In the genomic region with DNA sequence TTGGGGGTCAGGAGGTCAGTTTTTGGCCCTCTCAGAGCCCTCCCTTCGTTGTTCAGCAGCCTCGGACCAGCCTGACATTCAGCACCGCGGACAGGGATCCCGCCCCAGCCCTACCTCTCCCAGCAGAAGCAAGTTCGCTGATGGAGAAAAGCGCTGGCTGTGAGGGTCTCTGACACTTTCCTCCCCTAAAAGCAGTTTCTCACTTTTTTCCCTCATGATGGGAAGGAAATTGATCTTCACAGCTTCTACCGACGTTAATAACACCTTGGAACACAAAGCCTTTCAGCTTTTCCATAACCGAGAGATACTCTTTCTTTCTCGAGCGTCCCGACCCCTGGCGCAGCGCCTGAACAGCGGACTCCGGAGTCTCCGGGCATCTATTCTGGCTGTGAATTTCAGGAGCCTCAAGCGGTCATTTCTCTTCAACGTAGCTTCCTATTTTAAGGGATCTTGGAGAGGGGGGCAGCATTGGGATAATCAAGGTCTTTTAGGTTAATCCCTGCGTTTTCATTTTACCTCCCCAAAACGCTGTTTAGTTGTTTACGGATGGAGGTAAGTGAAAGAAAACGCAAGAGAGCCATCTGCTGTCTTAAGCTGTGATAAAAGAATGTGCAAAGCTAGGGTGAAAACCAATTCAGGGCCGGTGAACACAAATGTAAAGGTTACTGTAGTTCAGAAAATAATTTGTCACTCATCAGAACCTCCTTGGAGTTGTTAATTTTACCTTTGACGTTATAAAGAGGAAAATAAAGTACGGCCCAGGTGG, we compare ENCODE assay signal across 8 cellular contexts.
DNase-seq lines count a peak whose midpoint lies in the region; ATAC-seq, FAIRE-seq and TF ChIP-seq lines count a peak whose summit lies in the region.

No MANE protein-coding gene starts in this region.

- H3F3A ChIP-seq in GM23338 (replicated peaks; ENCODE audit: low read depth): no peaks in the 10 kb centered on the region; the same call in none of the 2 replicates
- peaks cover 20% of the 10 kb centered on the region for H3F3A ChIP-seq in neural progenitor cell (ENCODE audit: low read depth)

- no peak for FAIRE-seq in RCC 7860 (lab: Jason Lieb, UNC)

- H3K79me2 ChIP-seq in GM23338 (replicated peaks; ENCODE audit: insufficient read depth): no peaks in the 10 kb centered on the region
- H3K79me2 ChIP-seq in neural progenitor cell (ENCODE audit: low read depth): no peaks in the 10 kb centered on the region

- no peak overlapping the region for H3K27ac ChIP-seq in GM23338 (ENCODE audit: low read depth)
- H3K27ac ChIP-seq in neural progenitor cell: no peak overlapping the region

- peak overlapping the region; percentile 58 for H3K4me3 ChIP-seq in GM23338
- peak overlapping the region; percentile 33 for H3K4me3 ChIP-seq in neural progenitor cell

- H3K4me2 ChIP-seq in GM23338 (peak overlapping the region; percentile 87), neural progenitor cell (peak overlapping the region; percentile 82)

- H3K27me3 ChIP-seq in GM23338 (ENCODE audit: insufficient read depth): peaks cover 65% of the 10 kb centered on the region
- peaks cover 78% of the 10 kb centered on the region for H3K27me3 ChIP-seq in neural progenitor cell

- H2AFZ ChIP-seq in GM23338 (peak overlapping the region; percentile 67), neural progenitor cell (replicated peaks) (no peak overlapping the region)

- DNase-seq in GM23338 (ENCODE audit: low spot score) (peak; percentile 77), NCI-H345 treated with DMSO at 0.1 percent for 48 hours (lab: John Stamatoyannopoulos, UW; ENCODE audit: unreplicated experiment) (peak; percentile 69), fibroblast of gingiva (ENCODE audit: low read depth) (peak; percentile 5), neural progenitor cell (ENCODE audit: low spot score) (peak; percentile 83), RCC 7860 (ENCODE audit: low spot score) (no peak), mucosa of gallbladder (ENCODE audit: low spot score) (no peak)

- H3K9me3 Mint-ChIP-seq in GM23338 (no peaks in the 10 kb centered on the region), neural progenitor cell (no peaks in the 10 kb centered on the region)
- no peaks in the 10 kb centered on the region for H3K9me3 Mint-ChIP-seq in activated T-helper 17 cell treated with anti-CD3 and anti-CD28 coated beads, Interleukin-2, amount 50 U/mL, for 72 hours

- H3K36me3 Mint-ChIP-seq in GM23338 (ENCODE audit: low read depth) (no peaks in the 10 kb centered on the region), neural progenitor cell (no peaks in the 10 kb centered on the region)
- H3K36me3 Mint-ChIP-seq in activated T-helper 17 cell treated with anti-CD3 and anti-CD28 coated beads, Interleukin-2, amount 50 U/mL, for 72 hours (ENCODE audit: low read depth): no peaks in the 10 kb centered on the region

- peaks cover 40% of the 10 kb centered on the region for H3K27me3 Mint-ChIP-seq in GM23338 (ENCODE audit: insufficient read depth, low read depth, poor library complexity)
- peaks cover 40% of the 10 kb centered on the region for H3K27me3 Mint-ChIP-seq in neural progenitor cell (ENCODE audit: insufficient read depth, low read depth)
- H3K27me3 Mint-ChIP-seq in activated T-helper 17 cell treated with anti-CD3 and anti-CD28 coated beads, Interleukin-2, amount 50 U/mL, for 72 hours: peaks cover 52% of the 10 kb centered on the region

- H3K27ac Mint-ChIP-seq in GM23338: no peak overlapping the region
- no peak overlapping the region for H3K27ac Mint-ChIP-seq in neural progenitor cell
- no peak overlapping the region for H3K27ac Mint-ChIP-seq in activated T-helper 17 cell treated with anti-CD3 and anti-CD28 coated beads, Interleukin-2, amount 50 U/mL, for 72 hours

- H3K9me2 ChIP-seq in GM23338 (ENCODE audit: insufficient read depth): no peaks in the 10 kb centered on the region

- H3K36me3 ChIP-seq in GM23338 (ENCODE audit: insufficient read depth) (no peaks in the 10 kb centered on the region), neural progenitor cell (no peaks in the 10 kb centered on the region)

- H3K9ac ChIP-seq in neural progenitor cell: no peak overlapping the region

- ATAC-seq in GM23338: peak; percentile 46
- ATAC-seq in activated T-helper 17 cell treated with anti-CD3 and anti-CD28 coated beads, Interleukin-2, amount 50 U/mL, for 72 hours (replicated peaks): no peak
- ATAC-seq in HG03520 (IDR thresholded peaks at IDR 0.05; ENCODE audit: unreplicated experiment): no peak

- H3K4me1 Mint-ChIP-seq in GM23338 (peaks cover 30% of the 10 kb centered on the region), neural progenitor cell (peaks cover 30% of the 10 kb centered on the region)
- no peaks in the 10 kb centered on the region for H3K4me1 Mint-ChIP-seq in activated T-helper 17 cell treated with anti-CD3 and anti-CD28 coated beads, Interleukin-2, amount 50 U/mL, for 72 hours

- peak overlapping the region; percentile 70 for H3K4me3 Mint-ChIP-seq in GM23338
- peak overlapping the region; percentile 83 for H3K4me3 Mint-ChIP-seq in neural progenitor cell
- no peak overlapping the region for H3K4me3 Mint-ChIP-seq in activated T-helper 17 cell treated with anti-CD3 and anti-CD28 coated beads, Interleukin-2, amount 50 U/mL, for 72 hours

- H4K20me1 ChIP-seq in GM23338 (replicated peaks; ENCODE audit: insufficient read depth): 0 out of 2 replicates have a peak, but pooled peaks cover 2% of the 10 kb centered on the region
- H4K20me1 ChIP-seq in neural progenitor cell (ENCODE audit: low read depth): peaks cover 61% of the 10 kb centered on the region

- H3K9me3 ChIP-seq in neural progenitor cell (ENCODE audit: low read depth): no peaks in the 10 kb centered on the region

- TF ChIP-seq CTCF in GM23338 (conservative IDR thresholded peaks at IDR 0.05; ENCODE audit: low read depth in 2 of 2) (peak; percentile 38 to 60), neural progenitor cell (IDR thresholded peaks at IDR 0.05) (peak; percentile 26)

- H3K4me1 ChIP-seq in GM23338 (ENCODE audit: insufficient read depth) (peaks cover 25% of the 10 kb centered on the region), neural progenitor cell (peaks cover 11% of the 10 kb centered on the region)

TF ChIP-seq in GM23338, 12 proteins besides CTCF, POLR2A, EP300 and RAD21 (continues in another document):
- TF ChIP-seq, protein P1, sequence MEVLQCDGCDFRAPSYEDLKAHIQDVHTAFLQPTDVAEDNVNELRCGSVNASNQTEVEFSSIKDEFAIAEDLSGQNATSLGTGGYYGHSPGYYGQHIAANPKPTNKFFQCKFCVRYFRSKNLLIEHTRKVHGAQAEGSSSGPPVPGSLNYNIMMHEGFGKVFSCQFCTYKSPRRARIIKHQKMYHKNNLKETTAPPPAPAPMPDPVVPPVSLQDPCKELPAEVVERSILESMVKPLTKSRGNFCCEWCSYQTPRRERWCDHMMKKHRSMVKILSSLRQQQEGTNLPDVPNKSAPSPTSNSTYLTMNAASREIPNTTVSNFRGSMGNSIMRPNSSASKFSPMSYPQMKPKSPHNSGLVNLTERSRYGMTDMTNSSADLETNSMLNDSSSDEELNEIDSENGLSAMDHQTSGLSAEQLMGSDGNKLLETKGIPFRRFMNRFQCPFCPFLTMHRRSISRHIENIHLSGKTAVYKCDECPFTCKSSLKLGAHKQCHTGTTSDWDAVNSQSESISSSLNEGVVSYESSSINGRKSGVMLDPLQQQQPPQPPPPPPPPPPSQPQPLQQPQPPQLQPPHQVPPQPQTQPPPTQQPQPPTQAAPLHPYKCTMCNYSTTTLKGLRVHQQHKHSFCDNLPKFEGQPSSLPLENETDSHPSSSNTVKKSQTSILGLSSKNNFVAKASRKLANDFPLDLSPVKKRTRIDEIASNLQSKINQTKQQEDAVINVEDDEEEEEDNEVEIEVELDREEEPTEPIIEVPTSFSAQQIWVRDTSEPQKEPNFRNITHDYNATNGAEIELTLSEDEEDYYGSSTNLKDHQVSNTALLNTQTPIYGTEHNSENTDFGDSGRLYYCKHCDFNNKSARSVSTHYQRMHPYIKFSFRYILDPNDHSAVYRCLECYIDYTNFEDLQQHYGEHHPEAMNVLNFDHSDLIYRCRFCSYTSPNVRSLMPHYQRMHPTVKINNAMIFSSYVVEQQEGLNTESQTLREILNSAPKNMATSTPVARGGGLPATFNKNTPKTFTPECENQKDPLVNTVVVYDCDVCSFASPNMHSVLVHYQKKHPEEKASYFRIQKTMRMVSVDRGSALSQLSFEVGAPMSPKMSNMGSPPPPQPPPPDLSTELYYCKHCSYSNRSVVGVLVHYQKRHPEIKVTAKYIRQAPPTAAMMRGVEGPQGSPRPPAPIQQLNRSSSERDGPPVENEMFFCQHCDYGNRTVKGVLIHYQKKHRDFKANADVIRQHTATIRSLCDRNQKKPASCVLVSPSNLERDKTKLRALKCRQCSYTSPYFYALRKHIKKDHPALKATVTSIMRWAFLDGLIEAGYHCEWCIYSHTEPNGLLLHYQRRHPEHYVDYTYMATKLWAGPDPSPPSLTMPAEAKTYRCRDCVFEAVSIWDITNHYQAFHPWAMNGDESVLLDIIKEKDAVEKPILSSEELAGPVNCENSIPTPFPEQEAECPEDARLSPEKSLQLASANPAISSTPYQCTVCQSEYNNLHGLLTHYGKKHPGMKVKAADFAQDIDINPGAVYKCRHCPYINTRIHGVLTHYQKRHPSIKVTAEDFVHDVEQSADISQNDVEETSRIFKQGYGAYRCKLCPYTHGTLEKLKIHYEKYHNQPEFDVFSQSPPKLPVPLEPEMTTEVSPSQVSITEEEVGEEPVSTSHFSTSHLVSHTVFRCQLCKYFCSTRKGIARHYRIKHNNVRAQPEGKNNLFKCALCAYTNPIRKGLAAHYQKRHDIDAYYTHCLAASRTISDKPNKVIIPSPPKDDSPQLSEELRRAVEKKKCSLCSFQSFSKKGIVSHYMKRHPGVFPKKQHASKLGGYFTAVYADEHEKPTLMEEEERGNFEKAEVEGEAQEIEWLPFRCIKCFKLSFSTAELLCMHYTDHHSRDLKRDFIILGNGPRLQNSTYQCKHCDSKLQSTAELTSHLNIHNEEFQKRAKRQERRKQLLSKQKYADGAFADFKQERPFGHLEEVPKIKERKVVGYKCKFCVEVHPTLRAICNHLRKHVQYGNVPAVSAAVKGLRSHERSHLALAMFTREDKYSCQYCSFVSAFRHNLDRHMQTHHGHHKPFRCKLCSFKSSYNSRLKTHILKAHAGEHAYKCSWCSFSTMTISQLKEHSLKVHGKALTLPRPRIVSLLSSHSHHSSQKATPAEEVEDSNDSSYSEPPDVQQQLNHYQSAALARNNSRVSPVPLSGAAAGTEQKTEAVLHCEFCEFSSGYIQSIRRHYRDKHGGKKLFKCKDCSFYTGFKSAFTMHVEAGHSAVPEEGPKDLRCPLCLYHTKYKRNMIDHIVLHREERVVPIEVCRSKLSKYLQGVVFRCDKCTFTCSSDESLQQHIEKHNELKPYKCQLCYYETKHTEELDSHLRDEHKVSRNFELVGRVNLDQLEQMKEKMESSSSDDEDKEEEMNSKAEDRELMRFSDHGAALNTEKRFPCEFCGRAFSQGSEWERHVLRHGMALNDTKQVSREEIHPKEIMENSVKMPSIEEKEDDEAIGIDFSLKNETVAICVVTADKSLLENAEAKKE (CRISPR knock-in tag; IDR thresholded peaks at IDR 0.05): no peak

Comparison
In these comparisons a context has a peak if more than half of its experiments do, and no peak if none do; other contexts are left out.
1. DNase-seq: peak in GM23338 (single experiment), NCI-H345 treated with DMSO at 0.1 percent for 48 hours (single experiment), fibroblast of gingiva (single experiment) and neural progenitor cell (single experiment); none in RCC 7860 (single experiment) and mucosa of gallbladder (single experiment).